Comparison of ENCODE assay signal across 26 cellular contexts in the genomic region with DNA sequence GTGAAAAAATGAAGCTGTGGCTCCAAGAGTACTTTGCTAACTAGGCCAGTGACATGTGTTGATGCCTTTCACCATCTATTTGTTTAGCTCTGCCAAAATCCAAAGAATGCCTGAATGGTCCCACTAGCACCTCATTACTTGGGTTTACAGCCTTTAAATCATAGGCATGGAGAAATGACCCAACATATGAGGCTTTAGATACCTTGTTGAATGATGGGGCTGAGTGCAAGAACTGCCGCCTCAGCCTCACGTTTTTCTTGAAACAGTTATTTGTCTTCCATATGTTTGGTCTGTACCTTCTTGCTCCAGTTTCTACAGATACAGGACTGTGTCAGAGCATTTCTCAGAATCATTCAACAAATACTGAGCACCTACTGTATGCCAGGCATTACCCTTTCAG. TPM values are rescaled to one million over a fixed set of nuclear protein-coding genes. Genes with fewer than 3 reads are reported as not detected.
DNase-seq lines count a peak whose midpoint lies in the region; ATAC-seq and TF ChIP-seq lines count a peak whose summit lies in the region.
"Had no signal": no experiment of that assay in that cellular context is flagged by ENCODE, and none has a peak within 500 bp of the region (broad histone marks: within the 10 kb centered on the region; RNA-seq: fewer than 3 reads in every experiment).

No MANE protein-coding gene starts in this region.

- H3K27me3 Mint-ChIP-seq in glutamatergic neuron (ENCODE audit: unreplicated experiment) (peaks cover 5% of the 10 kb centered on the region), endothelial cell (ENCODE audit: unreplicated experiment) (peaks cover 6% of the 10 kb centered on the region)
- H3K27me3 Mint-ChIP-seq: activated CD4-positive, alpha-beta T cell treated with anti-CD3 and anti-CD28 coated beads, Interleukin-2, amount 10 ng/mL, durations not matched to agents 7 days and 5 days; dendritic cell treated with granulocyte-macrophage colony-stimulating factor and Interleukin-4, amounts not matched to agents 40 ng/mL and 50 ng/mL, for 4 days had no signal

- WGBS in heart right ventricle, 2 donors: 82% methylated on average over 2 of the region's 2 CpGs

- H3K4me1 Mint-ChIP-seq in glutamatergic neuron (ENCODE audit: low read depth, unreplicated experiment) (peaks cover 34% of the 10 kb centered on the region), endothelial cell (ENCODE audit: unreplicated experiment) (peaks cover 45% of the 10 kb centered on the region)

- H3K27ac Mint-ChIP-seq in glutamatergic neuron (ENCODE audit: unreplicated experiment) (no peak overlapping the region), endothelial cell (ENCODE audit: unreplicated experiment) (no peak overlapping the region)
- H3K27ac Mint-ChIP-seq: activated CD4-positive, alpha-beta T cell treated with anti-CD3 and anti-CD28 coated beads, Interleukin-2, amount 10 ng/mL, durations not matched to agents 7 days and 5 days had no signal

- H3K4me3 Mint-ChIP-seq in glutamatergic neuron (ENCODE audit: unreplicated experiment): peak overlapping the region; percentile 93
- H3K4me3 Mint-ChIP-seq in endothelial cell (ENCODE audit: unreplicated experiment): no peak overlapping the region
- H3K4me3 Mint-ChIP-seq: activated CD4-positive, alpha-beta T cell treated with anti-CD3 and anti-CD28 coated beads, Interleukin-2, amount 10 ng/mL, durations not matched to agents 7 days and 5 days; dendritic cell treated with granulocyte-macrophage colony-stimulating factor and Interleukin-4, amounts not matched to agents 40 ng/mL and 50 ng/mL, for 4 days had no signal

- TSS peak; percentile 11 for BruUV-seq in Panc1 (replicated peaks; lab: Mats Ljungman, UMichigan)

- H3K36me3 Mint-ChIP-seq in glutamatergic neuron (ENCODE audit: unreplicated experiment): no peaks in the 10 kb centered on the region
- H3K36me3 Mint-ChIP-seq in endothelial cell (ENCODE audit: low read depth, unreplicated experiment): peaks cover 47% of the 10 kb centered on the region

- in situ Hi-C loops in Panc1 (cut with HindIII; ENCODE audit: low pct_unique_long_range_greater_than_20kb, low sequenced_read_pairs): no loop called here

- TF ChIP-seq CTCF in cardiac muscle cell (IDR thresholded peaks at IDR 0.05; ENCODE audit: low read depth, low read length) (no peak), heart right ventricle (IDR thresholded peaks at IDR 0.05) (no peak), Panc1 (IDR thresholded peaks at IDR 0.05) (no peak), glutamatergic neuron (IDR thresholded peaks at IDR 0.05; ENCODE audit: partially characterized antibody, unreplicated experiment) (no peak), upper lobe of right lung (IDR thresholded peaks at IDR 0.05) (no peak), WERI-Rb-1 (IDR thresholded peaks at IDR 0.05; ENCODE audit: low read depth, low read length) (no peak), endothelial cell (IDR thresholded peaks at IDR 0.05; ENCODE audit: unreplicated experiment) (no peak)

- no peak for ATAC-seq in heart right ventricle
- ATAC-seq in Panc1: no peak
- ATAC-seq in upper lobe of right lung: peak; percentile 21

- H3K36me3 ChIP-seq in cardiac muscle cell: peaks cover 52% of the 10 kb centered on the region
- peaks cover 0 to 100% (median 32%) of the 10 kb centered on the region in 9 donors for H3K36me3 ChIP-seq in heart right ventricle
- peaks cover 62% of the 10 kb centered on the region for H3K36me3 ChIP-seq in Panc1 (ENCODE audit: control insufficient read depth, insufficient read depth, low read length)
- peaks cover 96% of the 10 kb centered on the region for H3K36me3 ChIP-seq in upper lobe of right lung
- peaks cover 100% of the 10 kb centered on the region for H3K36me3 ChIP-seq in WERI-Rb-1

- H3K9me3 ChIP-seq in cardiac muscle cell (ENCODE audit: low read depth) (no peaks in the 10 kb centered on the region), heart right ventricle (no peaks in the 10 kb centered on the region), Panc1 (ENCODE audit: control insufficient read depth, insufficient read depth, low read depth, low read length) (no peaks in the 10 kb centered on the region), upper lobe of right lung (no peaks in the 10 kb centered on the region), WERI-Rb-1 (ENCODE audit: severe bottlenecking) (no peaks in the 10 kb centered on the region)
- H3K9me3 ChIP-seq: BLaER1 treated with 17β-estradiol and CSF1 and Interleukin-3, amounts not matched to agents 10 nM and 100 nM; MG63; vagina had no signal

- H3K9me3 Mint-ChIP-seq in glutamatergic neuron (ENCODE audit: unreplicated experiment) (peaks cover 5% of the 10 kb centered on the region), endothelial cell (ENCODE audit: unreplicated experiment) (no peaks in the 10 kb centered on the region)
- H3K9me3 Mint-ChIP-seq: activated CD4-positive, alpha-beta T cell treated with anti-CD3 and anti-CD28 coated beads, Interleukin-2, amount 10 ng/mL, durations not matched to agents 7 days and 5 days; dendritic cell treated with granulocyte-macrophage colony-stimulating factor and Interleukin-4, amounts not matched to agents 40 ng/mL and 50 ng/mL, for 4 days had no signal

- DNase-seq in cardiac muscle cell (ENCODE audit: low read depth in 1 of 2, low spot score in 1 of 2): no peak
- no peak for DNase-seq in heart right ventricle
- no peak for DNase-seq in Panc1 (ENCODE audit: low read depth, low spot score)
- DNase-seq in glutamatergic neuron: no peak
- DNase-seq in upper lobe of right lung: no peak
- DNase-seq in WERI-Rb-1: no peak
- no peak for DNase-seq in cerebellar cortex (ENCODE audit: low spot score)
- DNase-seq in endothelial cell (ENCODE audit: low spot score): no peak
- DNase-seq: activated CD4-positive, alpha-beta T cell treated with anti-CD3 and anti-CD28 coated beads, Interleukin-2, amount 10 ng/mL, durations not matched to agents 7 days and 5 days; activated CD8-positive, alpha-beta memory T cell treated with anti-CD3 and anti-CD28 coated beads, Interleukin-2, amount 50 U/mL, for 48 hours; activated gamma-delta T cell; anterior cingulate cortex; EL; kidney glomerular epithelial cell; MG63; NCI-H1417; NCI-H2081 treated with DMSO at 0.1 percent for 48 hours; NCI-H345; NCI-H748 treated with DMSO at 0.1 percent for 48 hours; stimulated activated CD4-positive, alpha-beta T cell treated with anti-CD3 and anti-CD28 coated beads, Interleukin-1b, Interleukin-23, amount 100 ng/mL, for 48 hours had no signal

- H3K27me3 ChIP-seq in cardiac muscle cell (no peaks in the 10 kb centered on the region), heart right ventricle (no peaks in the 10 kb centered on the region), Panc1 (ENCODE audit: control insufficient read depth, insufficient read depth, low read length) (no peaks in the 10 kb centered on the region), upper lobe of right lung (no peaks in the 10 kb centered on the region), WERI-Rb-1 (ENCODE audit: insufficient read depth, low read depth, severe bottlenecking) (no peaks in the 10 kb centered on the region)
- H3K27me3 ChIP-seq: BLaER1 treated with 17β-estradiol and CSF1 and Interleukin-3, amounts not matched to agents 10 nM and 100 nM; MG63; vagina had no signal

- CTCF ChIA-PET in Panc1 (lab: Charles Lee): no interaction called here

- intact Hi-C loops in heart right ventricle (cut with DNase I): no loop called here
- intact Hi-C loops in Panc1 (cut with micrococcal nuclease; ENCODE audit: unreplicated experiment): no loop called here
- intact Hi-C loops in upper lobe of right lung (cut with DNase I): no loop called here

- H3K4me1 ChIP-seq in cardiac muscle cell (ENCODE audit: low read depth): peaks cover 30% of the 10 kb centered on the region
- peaks cover 19 to 63% (median 51%) of the 10 kb centered on the region in 9 donors for H3K4me1 ChIP-seq in heart right ventricle
- H3K4me1 ChIP-seq in Panc1 (ENCODE audit: control insufficient read depth, insufficient read depth, low read length): peaks cover 24% of the 10 kb centered on the region
- H3K4me1 ChIP-seq in upper lobe of right lung: peaks cover 59% of the 10 kb centered on the region

- H3K4me3 ChIP-seq in cardiac muscle cell (no peak overlapping the region), heart right ventricle (no peak overlapping the region), Panc1 (ENCODE audit: low read depth in 2 of 2, low read length in 2 of 2) (no peak overlapping the region), upper lobe of right lung (no peak overlapping the region), WERI-Rb-1 (ENCODE audit: low read depth, low read length) (no peak overlapping the region)
- H3K4me3 ChIP-seq: BLaER1 treated with 17β-estradiol and CSF1 and Interleukin-3, amounts not matched to agents 10 nM and 100 nM; lung; MG63; SK-N-MC; skin epidermis; vagina had no signal

- H3K27ac ChIP-seq in cardiac muscle cell (peak overlapping the region; percentile 30), heart right ventricle (no peak overlapping the region), Panc1 (ENCODE audit: low read length) (no peak overlapping the region), upper lobe of right lung (no peak overlapping the region), WERI-Rb-1 (no peak overlapping the region)
- H3K27ac ChIP-seq: BLaER1 treated with 17β-estradiol and CSF1 and Interleukin-3, amounts not matched to agents 10 nM and 100 nM; SK-N-MC; skin epidermis; vagina had no signal

- POLR2A ChIA-PET in Panc1 (lab: Charles Lee): no interaction called here

RNA-seq across cellular contexts. Expression of gene RBM4, which starts 8.4 kb away (rescaled TPM):
- 142 and 146 TPM in 2 replicates for total RNA-seq in cardiac muscle cell
- polyA plus RNA-seq in cardiac muscle cell: 206 and 241 TPM in 2 replicates
- 10 to 100 TPM; 49.3 to 77.0 (median 55.3) TPM for total RNA-seq in heart right ventricle
- 10 to 100 TPM; 37.9 to 60.5 TPM for polyA plus RNA-seq in heart right ventricle
- total RNA-seq in Panc1 (2021; ENCODE audit: unreplicated experiment): 195 TPM
- 186 TPM for polyA plus RNA-seq in Panc1 (2012; ENCODE audit: insufficient read length)
- 244 TPM for total RNA-seq in glutamatergic neuron (ENCODE audit: unreplicated experiment)
- total RNA-seq in upper lobe of right lung: 98.9 TPM
- total RNA-seq in endothelial cell (ENCODE audit: unreplicated experiment): 187 TPM

RNA-seq across cellular contexts. Expression of gene RBM14, which starts 30.4 kb away (rescaled TPM):
- total RNA-seq in cardiac muscle cell (74.6 and 90.6 TPM in 2 replicates), heart right ventricle (10 to 100 TPM; 22.4 to 34.3 (median 28.3) TPM), Panc1 (2021; ENCODE audit: unreplicated experiment) (93.9 TPM), glutamatergic neuron (ENCODE audit: unreplicated experiment) (89.2 TPM), upper lobe of right lung (63.3 TPM), endothelial cell (ENCODE audit: unreplicated experiment) (84.2 TPM)
- polyA plus RNA-seq in cardiac muscle cell (95.2 and 111 TPM in 2 replicates), heart right ventricle (10 to 100 TPM; 16.2 to 49.7 TPM)
- polyA plus RNA-seq in Panc1 (2012; ENCODE audit: insufficient read length): 62.5 TPM

RNA-seq across cellular contexts. Expression of gene RBM4B, which starts 30.8 kb away (rescaled TPM):
- total RNA-seq in cardiac muscle cell (25.7 and 30.2 TPM in 2 replicates), heart right ventricle (10 to 100 TPM in 4 of 10 donors, 1 to 10 TPM in 6; 5.7 to 12.6 (median 9.2) TPM), Panc1 (2021; ENCODE audit: unreplicated experiment) (33.6 TPM), glutamatergic neuron (ENCODE audit: unreplicated experiment) (61.2 TPM), upper lobe of right lung (9.5 TPM), endothelial cell (ENCODE audit: unreplicated experiment) (29.3 TPM)
- polyA plus RNA-seq in cardiac muscle cell (62.3 and 62.6 TPM in 2 replicates), heart right ventricle (1 to 10 TPM; 8.2 to 9.0 TPM)
- 29.5 TPM for polyA plus RNA-seq in Panc1 (2012; ENCODE audit: insufficient read length)

RNA-seq across cellular contexts. Expression of gene CCS, which starts 53.9 kb away (rescaled TPM):
- total RNA-seq in cardiac muscle cell (73.1 and 86.6 TPM in 2 replicates), heart right ventricle (10 to 100 TPM; 15.9 to 29.3 (median 20.2) TPM), Panc1 (2021; ENCODE audit: unreplicated experiment) (55.3 TPM), glutamatergic neuron (ENCODE audit: unreplicated experiment) (65.1 TPM), upper lobe of right lung (31.9 TPM), endothelial cell (ENCODE audit: unreplicated experiment) (51.2 TPM)
- polyA plus RNA-seq in cardiac muscle cell (117 and 153 TPM in 2 replicates), heart right ventricle (10 to 100 TPM; 27.7 to 73.6 TPM)
- 68.6 TPM for polyA plus RNA-seq in Panc1 (2012; ENCODE audit: insufficient read length)

RNA-seq across cellular contexts. Expression of gene CCDC87, which starts 54.0 kb away (rescaled TPM):
- total RNA-seq in cardiac muscle cell (2.7 and 3.9 TPM in 2 replicates), heart right ventricle (under 1 TPM; 0.17 to 0.66 (median 0.37) TPM), Panc1 (2021; ENCODE audit: unreplicated experiment) (2.0 TPM), glutamatergic neuron (ENCODE audit: unreplicated experiment) (0.51 TPM), upper lobe of right lung (0.26 TPM), endothelial cell (ENCODE audit: unreplicated experiment) (0.54 TPM)
- polyA plus RNA-seq in cardiac muscle cell (1.2 and 4.8 TPM in 2 replicates), heart right ventricle (under 1 TPM; 0.14 to 0.22 TPM)
- polyA plus RNA-seq in Panc1 (2012; ENCODE audit: insufficient read length): 1.0 TPM
